Comparison of ENCODE assay signal across 29 cellular contexts in genomic region chr13:60242231-60242630, GRCh38.
"Had no signal": no experiment of that assay in that cellular context is flagged by ENCODE, and none has a peak within 500 bp of the region (broad histone marks: within the 10 kb centered on the region; RNA-seq: fewer than 3 reads in every experiment).

No MANE protein-coding gene starts in this region.

- H3K9me3 ChIP-seq: esophagus squamous epithelium, left ventricle myocardium inferior, right atrium auricular region, stomach, thyroid gland, upper lobe of left lung, vagina had no signal

- H3K4me3 ChIP-seq: esophagus squamous epithelium, left ventricle myocardium inferior, lung, right atrium auricular region, stomach, thyroid gland, upper lobe of left lung, vagina had no signal

- H3K27ac ChIP-seq: epithelial cell of prostate, esophagus squamous epithelium, left ventricle myocardium inferior, right atrium auricular region, stomach, thyroid gland, upper lobe of left lung, vagina had no signal

- H3K36me3 ChIP-seq: esophagus squamous epithelium, left ventricle myocardium inferior, right atrium auricular region, stomach, thyroid gland, upper lobe of left lung, vagina had no signal

- H3K36me3 Mint-ChIP-seq: activated naive CD4-positive, alpha-beta T cell treated with anti-CD3 and anti-CD28 coated beads, Interleukin-2, amount 50 U/mL, for 72 hours; naive thymus-derived CD4-positive, alpha-beta T cell; stimulated activated naive B cell treated with anti-CD40 and anti-IgM and Interleukin-4, amounts not matched to agents 10 μg/mL and 1 μg/mL and 100 μg/mL, for 72 hours; WTC11 had no signal

- H3K4me1 ChIP-seq: esophagus squamous epithelium, left ventricle myocardium inferior, right atrium auricular region, stomach, thyroid gland, upper lobe of left lung, vagina had no signal

- DNase-seq: activated CD4-positive, alpha-beta T cell treated with anti-CD3 and anti-CD28 coated beads for 1 hour; activated CD4-positive, alpha-beta T cell treated with anti-CD3 and anti-CD28 coated beads, Interleukin-2, amount 10 ng/mL, durations not matched to agents 7 days and 5 days; activated CD8-positive, alpha-beta T cell treated with anti-CD3 and anti-CD28 coated beads for 36 hours; activated naive CD4-positive, alpha-beta T cell; activated T-cell treated with anti-CD3 and anti-CD28 coated beads, Interleukin-2, amount 50 U/mL, for 48 hours; dermis blood vessel endothelial cell; effector CD4-positive, alpha-beta T cell; esophagus squamous epithelium; foreskin melanocyte; left ventricle myocardium inferior; naive thymus-derived CD4-positive, alpha-beta T cell; nucleus accumbens; stimulated activated CD4-positive, alpha-beta T cell treated with anti-CD3 and anti-CD28 coated beads, Interleukin-15, amount 100 ng/mL, for 24 hours; stimulated activated CD4-positive, alpha-beta T cell treated with anti-CD3 and anti-CD28 coated beads, Interleukin-2, amount 100 ng/mL, for 24 hours; stimulated activated naive B cell treated with anti-CD40 and anti-IgM and Interleukin-4, amounts not matched to agents 10 μg/mL and 1 μg/mL and 100 μg/mL, for 72 hours; stomach; T-helper 9 cell; thyroid gland; upper lobe of left lung had no signal

- H3K4me3 Mint-ChIP-seq: activated CD4-positive, alpha-beta T cell treated with anti-CD3 and anti-CD28 coated beads, Interleukin-2, amount 10 ng/mL, durations not matched to agents 7 days and 5 days; activated CD8-positive, alpha-beta T cell treated with anti-CD3 and anti-CD28 coated beads for 36 hours; naive thymus-derived CD4-positive, alpha-beta T cell; stimulated activated naive B cell treated with anti-CD40 and anti-IgM and Interleukin-4, amounts not matched to agents 10 μg/mL and 1 μg/mL and 100 μg/mL, for 72 hours; WTC11 had no signal

- FAIRE-seq: bronchial epithelial cell, colon, islet of Langerhans, TTC549 had no signal

- H3K27ac Mint-ChIP-seq: activated CD4-positive, alpha-beta T cell treated with anti-CD3 and anti-CD28 coated beads, Interleukin-2, amount 10 ng/mL, durations not matched to agents 7 days and 5 days; activated CD8-positive, alpha-beta T cell treated with anti-CD3 and anti-CD28 coated beads for 36 hours; activated naive CD4-positive, alpha-beta T cell treated with anti-CD3 and anti-CD28 coated beads, Interleukin-2, amount 50 U/mL, for 72 hours; naive thymus-derived CD4-positive, alpha-beta T cell; stimulated activated naive B cell treated with anti-CD40 and anti-IgM and Interleukin-4, amounts not matched to agents 10 μg/mL and 1 μg/mL and 100 μg/mL, for 72 hours; WTC11 had no signal

- ATAC-seq: activated CD8-positive, alpha-beta T cell treated with anti-CD3 and anti-CD28 coated beads for 36 hours; activated naive CD4-positive, alpha-beta T cell treated with anti-CD3 and anti-CD28 coated beads, Interleukin-2, amount 50 U/mL, for 72 hours; naive thymus-derived CD4-positive, alpha-beta T cell; stimulated activated naive B cell treated with anti-CD40 and anti-IgM and Interleukin-4, amounts not matched to agents 10 μg/mL and 1 μg/mL and 100 μg/mL, for 72 hours had no signal

- H3K27me3 ChIP-seq: right atrium auricular region, stomach, thyroid gland, upper lobe of left lung, vagina had no signal

- H3K4me1 Mint-ChIP-seq: stimulated activated naive B cell treated with anti-CD40 and anti-IgM and Interleukin-4, amounts not matched to agents 10 μg/mL and 1 μg/mL and 100 μg/mL, for 72 hours had no signal

- H3K9me3 Mint-ChIP-seq: activated CD4-positive, alpha-beta T cell treated with anti-CD3 and anti-CD28 coated beads, Interleukin-2, amount 10 ng/mL, durations not matched to agents 7 days and 5 days; activated CD8-positive, alpha-beta T cell treated with anti-CD3 and anti-CD28 coated beads for 36 hours; activated naive CD4-positive, alpha-beta T cell treated with anti-CD3 and anti-CD28 coated beads, Interleukin-2, amount 50 U/mL, for 72 hours; stimulated activated naive B cell treated with anti-CD40 and anti-IgM and Interleukin-4, amounts not matched to agents 10 μg/mL and 1 μg/mL and 100 μg/mL, for 72 hours had no signal
